9 cellular contexts compared by ENCODE assay signal in the genomic region with DNA sequence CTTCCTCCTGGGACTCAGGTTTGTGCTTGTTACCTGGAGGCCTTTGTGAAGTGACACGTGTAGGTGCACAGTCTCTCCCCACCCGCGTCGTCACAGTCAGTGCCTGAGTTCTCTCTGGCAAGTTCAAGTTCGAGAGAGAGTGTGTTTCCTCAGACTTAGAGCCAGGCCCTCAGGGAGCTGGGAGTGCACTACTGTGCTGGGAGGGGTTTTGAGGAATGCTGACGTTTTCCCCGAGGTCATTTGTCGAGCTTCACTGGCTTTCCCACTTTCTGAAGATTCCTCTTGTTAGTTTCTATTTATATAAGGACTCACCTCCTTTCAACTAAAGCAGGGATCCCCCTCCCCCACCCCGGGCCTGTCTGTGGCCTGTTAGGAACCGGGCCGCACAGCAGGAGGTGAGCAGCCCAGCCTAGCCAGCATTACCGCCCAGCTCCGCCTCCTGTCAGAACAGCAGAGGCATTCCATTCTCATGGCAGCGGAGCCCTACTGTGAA.
DNase-seq lines count a peak whose midpoint lies in the region; ATAC-seq, FAIRE-seq and TF ChIP-seq lines count a peak whose summit lies in the region.
"Had no signal": no experiment of that assay in that cellular context is flagged by ENCODE, and none has a peak within 500 bp of the region (broad histone marks: within the 10 kb centered on the region; RNA-seq: fewer than 3 reads in every experiment).

No MANE protein-coding gene starts in this region.

- H3K27me3 Mint-ChIP-seq in activated CD4-positive, alpha-beta T cell treated with anti-CD3 and anti-CD28 coated beads, Interleukin-2, amount 10 ng/mL, durations not matched to agents 24 days and 14 days: peaks cover 16% of the 10 kb centered on the region
- H3K27me3 Mint-ChIP-seq in activated CD4-positive, alpha-beta T cell treated with anti-CD3 and anti-CD28 coated beads for 36 hours: peaks cover 15% of the 10 kb centered on the region
- H3K27me3 Mint-ChIP-seq in stimulated activated naive B cell treated with anti-CD40 and anti-IgM and Interleukin-4, amounts not matched to agents 10 μg/mL and 1 μg/mL and 100 μg/mL, for 72 hours: peaks cover 27 to 39% of the 10 kb centered on the region in 2 donors

- no peak overlapping the region for H3K4me3 Mint-ChIP-seq in activated CD4-positive, alpha-beta T cell treated with anti-CD3 and anti-CD28 coated beads, Interleukin-2, amount 10 ng/mL, durations not matched to agents 24 days and 14 days
- H3K4me3 Mint-ChIP-seq in activated CD4-positive, alpha-beta T cell treated with anti-CD3 and anti-CD28 coated beads for 36 hours: no peak overlapping the region
- H3K4me3 Mint-ChIP-seq in stimulated activated naive B cell treated with anti-CD40 and anti-IgM and Interleukin-4, amounts not matched to agents 10 μg/mL and 1 μg/mL and 100 μg/mL, for 72 hours: no peak overlapping the region

- TF ChIP-seq CTCF in bronchial epithelial cell (IDR thresholded peaks at IDR 0.05; ENCODE audit: insufficient read depth, low read length, severe bottlenecking) (no peak), upper lobe of right lung (IDR thresholded peaks at IDR 0.05) (no peak)

- H3K9me3 ChIP-seq in upper lobe of right lung (no peaks in the 10 kb centered on the region), MG63 (no peaks in the 10 kb centered on the region)

- H3K4me1 Mint-ChIP-seq in activated CD4-positive, alpha-beta T cell treated with anti-CD3 and anti-CD28 coated beads, Interleukin-2, amount 10 ng/mL, durations not matched to agents 24 days and 14 days: no peaks in the 10 kb centered on the region
- H3K4me1 Mint-ChIP-seq in activated CD4-positive, alpha-beta T cell treated with anti-CD3 and anti-CD28 coated beads for 36 hours: no peaks in the 10 kb centered on the region
- H3K4me1 Mint-ChIP-seq in stimulated activated naive B cell treated with anti-CD40 and anti-IgM and Interleukin-4, amounts not matched to agents 10 μg/mL and 1 μg/mL and 100 μg/mL, for 72 hours: no peaks in the 10 kb centered on the region

- no peak for FAIRE-seq in bronchial epithelial cell (lab: Jason Lieb, UNC)

- H3K4me1 ChIP-seq in upper lobe of right lung: no peaks in the 10 kb centered on the region

- H3K27ac Mint-ChIP-seq in activated CD4-positive, alpha-beta T cell treated with anti-CD3 and anti-CD28 coated beads, Interleukin-2, amount 10 ng/mL, durations not matched to agents 24 days and 14 days: no peak overlapping the region
- H3K27ac Mint-ChIP-seq in activated CD4-positive, alpha-beta T cell treated with anti-CD3 and anti-CD28 coated beads for 36 hours: no peak overlapping the region
- H3K27ac Mint-ChIP-seq in stimulated activated naive B cell treated with anti-CD40 and anti-IgM and Interleukin-4, amounts not matched to agents 10 μg/mL and 1 μg/mL and 100 μg/mL, for 72 hours: no peak overlapping the region

- DNase-seq in activated CD4-positive, alpha-beta T cell treated with anti-CD3 and anti-CD28 coated beads, Interleukin-2, amount 10 ng/mL, durations not matched to agents 24 days and 14 days: peak; percentile 37
- no peak for DNase-seq in activated CD4-positive, alpha-beta T cell treated with anti-CD3 and anti-CD28 coated beads for 36 hours
- DNase-seq in bronchial epithelial cell (ENCODE audit: low read depth) (peak; percentile 63), left colon (peak in 1 of 2 donors; percentile 11), upper lobe of right lung (peak; percentile 92), MG63 (no peak)
- no peak for DNase-seq in stimulated activated naive B cell treated with anti-CD40 and anti-IgM and Interleukin-4, amounts not matched to agents 10 μg/mL and 1 μg/mL and 100 μg/mL, for 72 hours
- DNase-seq: NCI-H1694 had no signal

- H3K4me3 ChIP-seq in bronchial epithelial cell (ENCODE audit: low read depth, low read length): no peak overlapping the region
- H3K4me3 ChIP-seq in upper lobe of right lung: no peak overlapping the region
- no peak overlapping the region for H3K4me3 ChIP-seq in MG63

- POLR2A ChIA-PET in activated CD4-positive, alpha-beta T cell treated with anti-CD3 and anti-CD28 coated beads for 36 hours (lab: Charles Lee): no interaction called here

- intact Hi-C loops in activated CD4-positive, alpha-beta T cell treated with anti-CD3 and anti-CD28 coated beads, Interleukin-2, amount 10 ng/mL, durations not matched to agents 24 days and 14 days (cut with micrococcal nuclease): no loop called here
- intact Hi-C loops in activated CD4-positive, alpha-beta T cell treated with anti-CD3 and anti-CD28 coated beads for 36 hours (cut with DNase I, micrococcal nuclease): no loop called here
- intact Hi-C loops in left colon (cut with DNase I, micrococcal nuclease) (no loop called here), upper lobe of right lung (cut with DNase I) (no loop called here)

- H3K36me3 Mint-ChIP-seq in activated CD4-positive, alpha-beta T cell treated with anti-CD3 and anti-CD28 coated beads, Interleukin-2, amount 10 ng/mL, durations not matched to agents 24 days and 14 days (ENCODE audit: low read depth): no peaks in the 10 kb centered on the region
- H3K36me3 Mint-ChIP-seq in activated CD4-positive, alpha-beta T cell treated with anti-CD3 and anti-CD28 coated beads for 36 hours (ENCODE audit: low read depth): no peaks in the 10 kb centered on the region
- no peaks in the 10 kb centered on the region for H3K36me3 Mint-ChIP-seq in stimulated activated naive B cell treated with anti-CD40 and anti-IgM and Interleukin-4, amounts not matched to agents 10 μg/mL and 1 μg/mL and 100 μg/mL, for 72 hours

- H3K27me3 ChIP-seq in bronchial epithelial cell (ENCODE audit: control insufficient read depth, insufficient read depth, low read length) (no peaks in the 10 kb centered on the region), upper lobe of right lung (no peaks in the 10 kb centered on the region), MG63 (no peaks in the 10 kb centered on the region)

- no peak for ATAC-seq in activated CD4-positive, alpha-beta T cell treated with anti-CD3 and anti-CD28 coated beads for 36 hours
- peak; percentile 61 for ATAC-seq in left colon
- ATAC-seq in upper lobe of right lung: peak; percentile 97
- no peak for ATAC-seq in HG03039 (IDR thresholded peaks at IDR 0.05; ENCODE audit: unreplicated experiment)
- no peak for ATAC-seq in stimulated activated naive B cell treated with anti-CD40 and anti-IgM and Interleukin-4, amounts not matched to agents 10 μg/mL and 1 μg/mL and 100 μg/mL, for 72 hours (replicated peaks)

- H3K36me3 ChIP-seq in bronchial epithelial cell (ENCODE audit: control insufficient read depth, insufficient read depth, low read length) (no peaks in the 10 kb centered on the region), upper lobe of right lung (no peaks in the 10 kb centered on the region), MG63 (no peaks in the 10 kb centered on the region)

- CTCF ChIA-PET in activated CD4-positive, alpha-beta T cell treated with anti-CD3 and anti-CD28 coated beads for 36 hours (lab: Charles Lee): no interaction called here

- H3K27ac ChIP-seq in upper lobe of right lung: peak overlapping the region; percentile 69

- no peaks in the 10 kb centered on the region for H3K9me3 Mint-ChIP-seq in activated CD4-positive, alpha-beta T cell treated with anti-CD3 and anti-CD28 coated beads, Interleukin-2, amount 10 ng/mL, durations not matched to agents 24 days and 14 days
- H3K9me3 Mint-ChIP-seq in activated CD4-positive, alpha-beta T cell treated with anti-CD3 and anti-CD28 coated beads for 36 hours (ENCODE audit: low read depth): no peaks in the 10 kb centered on the region
- H3K9me3 Mint-ChIP-seq in stimulated activated naive B cell treated with anti-CD40 and anti-IgM and Interleukin-4, amounts not matched to agents 10 μg/mL and 1 μg/mL and 100 μg/mL, for 72 hours: no peaks in the 10 kb centered on the region

Comparison
In these comparisons a context has a peak if more than half of its experiments do, and no peak if none do; other contexts are left out.
1. DNase-seq: peak in activated CD4-positive, alpha-beta T cell treated with anti-CD3 and anti-CD28 coated beads, Interleukin-2, amount 10 ng/mL, durations not matched to agents 24 days and 14 days (single experiment), bronchial epithelial cell (single experiment) and upper lobe of right lung (single experiment); none in activated CD4-positive, alpha-beta T cell treated with anti-CD3 and anti-CD28 coated beads for 36 hours (single experiment), MG63 (single experiment) and stimulated activated naive B cell treated with anti-CD40 and anti-IgM and Interleukin-4, amounts not matched to agents 10 μg/mL and 1 μg/mL and 100 μg/mL, for 72 hours (single experiment).
2. ATAC-seq: peak in left colon (single experiment) and upper lobe of right lung (single experiment); none in activated CD4-positive, alpha-beta T cell treated with anti-CD3 and anti-CD28 coated beads for 36 hours (single experiment), HG03039 (single experiment) and stimulated activated naive B cell treated with anti-CD40 and anti-IgM and Interleukin-4, amounts not matched to agents 10 μg/mL and 1 μg/mL and 100 μg/mL, for 72 hours (0 of 2).